Comparison of ENCODE assay signal across 1 cellular context in the genomic region with DNA sequence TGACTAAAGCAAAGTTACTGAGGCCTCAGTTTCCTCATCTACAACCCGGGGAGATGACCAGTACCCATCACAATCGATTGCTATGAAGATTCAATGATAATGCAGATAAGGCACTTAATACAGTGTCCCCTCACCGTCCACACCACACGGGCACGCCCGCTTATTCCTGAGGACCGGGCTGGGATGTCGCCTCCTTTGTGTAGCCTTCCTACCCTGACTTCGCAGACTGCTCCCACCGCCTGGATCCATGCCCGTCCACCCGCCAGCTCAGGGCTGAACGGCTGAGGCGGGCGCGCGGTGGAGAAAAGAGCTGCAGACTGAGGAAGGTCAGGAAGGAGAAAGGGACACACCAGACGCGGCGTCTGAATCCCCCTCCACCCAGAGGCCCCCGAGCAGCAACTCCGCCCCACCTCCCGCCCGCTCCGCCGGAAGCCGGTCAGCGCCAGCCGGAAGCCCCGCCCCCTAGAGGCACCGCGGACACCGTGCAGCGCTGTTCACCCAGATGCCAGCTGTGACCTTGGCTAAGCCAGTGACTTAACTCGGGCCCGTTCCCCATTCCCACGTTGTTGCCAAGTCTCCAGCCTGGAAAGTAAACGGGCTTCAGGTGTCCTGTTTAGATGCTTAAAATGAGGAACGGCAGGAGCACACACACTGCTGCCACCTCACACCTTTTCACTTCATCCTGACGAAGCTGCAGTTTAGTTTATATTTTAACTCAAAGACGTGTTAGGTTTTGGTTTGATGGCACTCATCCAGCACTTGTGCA.
A peak's percentile ranks its signal among the peaks of the same experiment; 100 is the strongest.
TF ChIP-seq lines count a peak whose summit lies in the region.

A gene (minus strand): TSS at position 403 of the 766 bp plus-strand sequence.

TF ChIP-seq in K562, 482 proteins besides CTCF, POLR2A, EP300 and RAD21 (continued from another document):
- TF ChIP-seq, protein P1, sequence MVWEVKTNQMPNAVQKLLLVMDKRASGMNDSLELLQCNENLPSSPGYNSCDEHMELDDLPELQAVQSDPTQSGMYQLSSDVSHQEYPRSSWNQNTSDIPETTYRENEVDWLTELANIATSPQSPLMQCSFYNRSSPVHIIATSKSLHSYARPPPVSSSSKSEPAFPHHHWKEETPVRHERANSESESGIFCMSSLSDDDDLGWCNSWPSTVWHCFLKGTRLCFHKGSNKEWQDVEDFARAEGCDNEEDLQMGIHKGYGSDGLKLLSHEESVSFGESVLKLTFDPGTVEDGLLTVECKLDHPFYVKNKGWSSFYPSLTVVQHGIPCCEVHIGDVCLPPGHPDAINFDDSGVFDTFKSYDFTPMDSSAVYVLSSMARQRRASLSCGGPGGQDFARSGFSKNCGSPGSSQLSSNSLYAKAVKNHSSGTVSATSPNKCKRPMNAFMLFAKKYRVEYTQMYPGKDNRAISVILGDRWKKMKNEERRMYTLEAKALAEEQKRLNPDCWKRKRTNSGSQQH (CRISPR knock-in tag; IDR thresholded peaks at IDR 0.05): peak; percentile 84; the same call in 1 of the 2 replicates
TF ChIP-seq in K562: peak in this region for 75.
